In the genomic region with DNA sequence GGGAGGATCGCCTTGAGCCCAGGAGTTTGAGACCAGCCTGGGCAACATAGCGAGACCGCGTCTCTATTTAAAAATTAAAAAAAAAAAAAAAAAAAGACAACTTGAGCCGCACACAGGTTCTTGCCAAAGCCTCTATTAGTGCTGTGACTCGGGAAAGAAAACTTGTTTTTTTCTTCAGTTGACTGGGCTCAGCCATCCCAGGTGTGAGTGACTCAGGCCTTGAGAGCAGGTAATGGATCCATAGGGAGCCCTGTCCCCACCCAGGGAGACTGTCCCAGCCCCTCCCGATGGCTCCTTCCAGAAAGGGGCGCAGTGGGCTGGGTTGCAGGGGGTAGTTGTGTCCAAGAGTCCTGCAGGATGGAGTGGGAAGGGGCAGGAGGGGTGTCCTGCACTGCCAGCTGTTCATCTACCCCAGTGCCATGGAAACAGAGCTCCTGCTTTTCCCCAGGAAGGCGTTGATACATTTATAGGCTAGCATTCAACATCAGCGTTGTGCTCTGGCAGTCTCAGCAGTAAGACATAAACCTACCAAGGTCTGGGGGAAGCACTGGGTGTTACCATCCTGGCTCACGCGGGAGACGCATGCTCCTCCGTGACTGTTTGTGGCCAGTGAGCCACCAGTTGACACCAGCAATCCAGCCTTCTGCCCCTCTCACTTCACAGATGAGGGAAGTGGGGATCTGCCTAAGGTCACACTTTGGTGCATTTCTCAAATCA, we compare ENCODE assay signal across 1 cellular context.
TF ChIP-seq lines count a peak whose summit lies in the region.

No MANE protein-coding gene starts in this region.

TF ChIP-seq in IMR-90, 13 proteins besides CTCF, POLR2A, EP300 and RAD21 (continued from another document):
- no peak for TF ChIP-seq MAFK (IDR thresholded peaks at IDR 0.05; ENCODE audit: low read depth, low read length)
- TF ChIP-seq SMC3 (IDR thresholded peaks at IDR 0.05; ENCODE audit: low read depth, low read length): no peak
- TF ChIP-seq, protein P1, sequence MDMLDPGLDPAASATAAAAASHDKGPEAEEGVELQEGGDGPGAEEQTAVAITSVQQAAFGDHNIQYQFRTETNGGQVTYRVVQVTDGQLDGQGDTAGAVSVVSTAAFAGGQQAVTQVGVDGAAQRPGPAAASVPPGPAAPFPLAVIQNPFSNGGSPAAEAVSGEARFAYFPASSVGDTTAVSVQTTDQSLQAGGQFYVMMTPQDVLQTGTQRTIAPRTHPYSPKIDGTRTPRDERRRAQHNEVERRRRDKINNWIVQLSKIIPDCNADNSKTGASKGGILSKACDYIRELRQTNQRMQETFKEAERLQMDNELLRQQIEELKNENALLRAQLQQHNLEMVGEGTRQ (IDR thresholded peaks at IDR 0.05; ENCODE audit: low read depth, low read length): no peak
- TF ChIP-seq MAZ (IDR thresholded peaks at IDR 0.05; ENCODE audit: borderline replicate concordance, low read depth, low read length): no peak
- TF ChIP-seq CEBPB (IDR thresholded peaks at IDR 0.05; ENCODE audit: low read depth, low read length): no peak
- no peak for TF ChIP-seq BHLHE40 (IDR thresholded peaks at IDR 0.05; ENCODE audit: low read depth, low read length)
- TF ChIP-seq CHD1 (IDR thresholded peaks at IDR 0.05; ENCODE audit: low read depth, low read length): no peak
- no peak for TF ChIP-seq FOS (IDR thresholded peaks at IDR 0.05; ENCODE audit: low read depth, low read length)
- TF ChIP-seq, protein P2, sequence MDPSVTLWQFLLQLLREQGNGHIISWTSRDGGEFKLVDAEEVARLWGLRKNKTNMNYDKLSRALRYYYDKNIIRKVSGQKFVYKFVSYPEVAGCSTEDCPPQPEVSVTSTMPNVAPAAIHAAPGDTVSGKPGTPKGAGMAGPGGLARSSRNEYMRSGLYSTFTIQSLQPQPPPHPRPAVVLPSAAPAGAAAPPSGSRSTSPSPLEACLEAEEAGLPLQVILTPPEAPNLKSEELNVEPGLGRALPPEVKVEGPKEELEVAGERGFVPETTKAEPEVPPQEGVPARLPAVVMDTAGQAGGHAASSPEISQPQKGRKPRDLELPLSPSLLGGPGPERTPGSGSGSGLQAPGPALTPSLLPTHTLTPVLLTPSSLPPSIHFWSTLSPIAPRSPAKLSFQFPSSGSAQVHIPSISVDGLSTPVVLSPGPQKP (IDR thresholded peaks at IDR 0.05; ENCODE audit: borderline replicate concordance, low read depth, low read length): no peak
- TF ChIP-seq NFE2L2 (IDR thresholded peaks at IDR 0.05; ENCODE audit: low read depth, low read length): no peak
